In the genomic region with DNA sequence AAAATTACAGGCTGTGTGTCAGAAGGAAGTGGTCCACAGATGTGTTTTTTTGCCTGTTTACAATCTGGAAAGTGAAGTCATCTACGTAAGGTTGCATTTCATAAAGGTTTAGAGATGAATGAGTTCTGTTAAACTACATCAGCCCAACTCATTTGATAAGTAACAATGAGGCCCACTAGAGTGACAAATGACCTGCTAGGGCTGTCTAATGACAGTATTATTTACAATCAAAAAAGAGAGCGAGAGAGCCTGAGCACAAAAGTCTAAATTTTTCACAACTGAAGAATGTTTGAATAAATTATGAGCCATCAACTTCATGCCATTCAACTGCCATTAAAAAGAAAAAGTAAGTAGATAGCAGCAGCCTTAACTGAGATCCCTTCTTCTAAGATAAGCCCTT, we compare ENCODE assay signal across 22 cellular contexts.
DNase-seq lines count a peak whose midpoint lies in the region; ATAC-seq and TF ChIP-seq lines count a peak whose summit lies in the region.
"Had no signal": no experiment of that assay in that cellular context is flagged by ENCODE, and none has a peak within 500 bp of the region (broad histone marks: within the 10 kb centered on the region; RNA-seq: fewer than 3 reads in every experiment).

No MANE protein-coding gene starts in this region.

- POLR2A ChIA-PET in WTC11 (lab: Charles Lee) = no interaction called here

- H3K4me2 ChIP-seq in SU-DHL-6 (ENCODE audit: low read depth, low read length, poor library complexity, severe bottlenecking) = peak overlapping the region; percentile 52
- H3K4me2 ChIP-seq: A549 had no signal

- no peak overlapping the region for H3K27ac Mint-ChIP-seq in stimulated activated naive CD8-positive, alpha-beta T cell treated with anti-CD3 and anti-CD28 coated beads, Interleukin-15, amount 100 ng/mL, for 72 hours
- H3K27ac Mint-ChIP-seq in osteocyte (ENCODE audit: unreplicated experiment) (peak overlapping the region; percentile 7), WTC11 (no peak overlapping the region)
- H3K27ac Mint-ChIP-seq: B cell; CD4-positive, alpha-beta T cell had no signal

- H3F3A ChIP-seq in SU-DHL-6 (ENCODE audit: insufficient read depth) = peaks cover 65% of the 10 kb centered on the region

- H3K9me2 ChIP-seq in SU-DHL-6 (replicated peaks; ENCODE audit: insufficient read depth, low read length) = no peaks in the 10 kb centered on the region

- H3K27me3 Mint-ChIP-seq in stimulated activated naive CD8-positive, alpha-beta T cell treated with anti-CD3 and anti-CD28 coated beads, Interleukin-15, amount 100 ng/mL, for 72 hours = no peaks in the 10 kb centered on the region
- H3K27me3 Mint-ChIP-seq in osteocyte (ENCODE audit: unreplicated experiment) = no peaks in the 10 kb centered on the region
- no peaks in the 10 kb centered on the region; the same call in 1 of the 2 replicates for H3K27me3 Mint-ChIP-seq in WTC11 (ENCODE audit: low read depth)
- H3K27me3 Mint-ChIP-seq: B cell; CD4-positive, alpha-beta T cell had no signal

- H3K27ac ChIP-seq in SU-DHL-6 (ENCODE audit: low read depth, low read length) = peak overlapping the region; percentile 98
- H3K27ac ChIP-seq in coronary artery = no peak overlapping the region
- H3K27ac ChIP-seq: A549, HL-60 had no signal

- H2AFZ ChIP-seq in SU-DHL-6 (ENCODE audit: low read depth, low read length, severe bottlenecking) = peak overlapping the region; percentile 81

- TF ChIP-seq CTCF in SU-DHL-6 (IDR thresholded peaks at IDR 0.05; ENCODE audit: insufficient read depth, low read length, poor library complexity, severe bottlenecking) (no peak), osteocyte (IDR thresholded peaks at IDR 0.05) (no peak), coronary artery (IDR thresholded peaks at IDR 0.05) (no peak), WTC11 (IDR thresholded peaks at IDR 0.05) (no peak)

- H3K27me3 ChIP-seq in SU-DHL-6 (ENCODE audit: low read length) = no peaks in the 10 kb centered on the region

- H3K4me1 Mint-ChIP-seq in stimulated activated naive CD8-positive, alpha-beta T cell treated with anti-CD3 and anti-CD28 coated beads, Interleukin-15, amount 100 ng/mL, for 72 hours = peaks cover 47% of the 10 kb centered on the region
- H3K4me1 Mint-ChIP-seq in osteocyte (ENCODE audit: unreplicated experiment) = peaks cover 53% of the 10 kb centered on the region
- 0 out of 2 replicates have a peak, but pooled peaks cover 2% of the 10 kb centered on the region for H3K4me1 Mint-ChIP-seq in WTC11

- H3K36me3 Mint-ChIP-seq in osteocyte (ENCODE audit: unreplicated experiment) (no peaks in the 10 kb centered on the region), WTC11 (no peaks in the 10 kb centered on the region)

- ATAC-seq in stimulated activated naive CD8-positive, alpha-beta T cell treated with anti-CD3 and anti-CD28 coated beads, Interleukin-15, amount 100 ng/mL, for 72 hours = peak; percentile 22
- no peak for ATAC-seq in stimulated activated naive CD8-positive, alpha-beta T cell treated with anti-CD3 and anti-CD28 coated beads, Interleukin-15, Interleukin-2, amounts not matched to agents 100 U/mL and 50 U/mL, for 24 hours
- ATAC-seq in WTC11 = no peak
- ATAC-seq in HG02970 (IDR thresholded peaks at IDR 0.05; ENCODE audit: low FRiP score, unreplicated experiment) = no peak
- ATAC-seq: A549, HepG2, Right ventricle myocardium inferior had no signal

- H3K36me3 ChIP-seq in SU-DHL-6 (ENCODE audit: low read length) = no peaks in the 10 kb centered on the region

- peak overlapping the region; percentile 1 for H3K4me3 ChIP-seq in SU-DHL-6 (ENCODE audit: insufficient read depth, low read length, poor library complexity, severe bottlenecking)
- no peak overlapping the region for H3K4me3 ChIP-seq in coronary artery
- H3K4me3 ChIP-seq: A549 had no signal

- no peak for DNase-seq in stimulated activated naive CD8-positive, alpha-beta T cell treated with anti-CD3 and anti-CD28 coated beads, Interleukin-15, amount 100 ng/mL, for 72 hours
- DNase-seq in stimulated activated naive CD8-positive, alpha-beta T cell treated with anti-CD3 and anti-CD28 coated beads, Interleukin-15, Interleukin-2, amounts not matched to agents 100 U/mL and 50 U/mL, for 24 hours = no peak
- DNase-seq in osteocyte (ENCODE audit: extremely low spot score, unreplicated experiment) = no peak
- no peak for DNase-seq in coronary artery (ENCODE audit: low spot score)
- DNase-seq in WTC11 (ENCODE audit: low spot score) = no peak
- DNase-seq: CD4-positive, alpha-beta T cell; COR-L47; DMS79; KBM-7; NCI-H1092 treated with DMSO at 0.1 percent for 48 hours; NCI-H146; NCI-H2029; NCI-H226; NCI-H510A treated with DMSO at 0.1 percent for 48 hours; NCI-H748 treated with DMSO at 0.1 percent for 48 hours had no signal

- H3K9ac ChIP-seq in SU-DHL-6 (ENCODE audit: low read length) = peak overlapping the region; percentile 54

- CTCF ChIA-PET in WTC11 (lab: Charles Lee) = no interaction called here

- H3K4me3 Mint-ChIP-seq in stimulated activated naive CD8-positive, alpha-beta T cell treated with anti-CD3 and anti-CD28 coated beads, Interleukin-15, amount 100 ng/mL, for 72 hours = no peak overlapping the region
- H3K4me3 Mint-ChIP-seq in osteocyte (ENCODE audit: unreplicated experiment) = no peak overlapping the region
- H3K4me3 Mint-ChIP-seq in WTC11 = no peak overlapping the region
- H3K4me3 Mint-ChIP-seq: B cell; CD4-positive, alpha-beta T cell had no signal

- no peaks in the 10 kb centered on the region for H4K20me1 ChIP-seq in SU-DHL-6 (ENCODE audit: low read depth, low read length)

- H3K9me3 Mint-ChIP-seq in stimulated activated naive CD8-positive, alpha-beta T cell treated with anti-CD3 and anti-CD28 coated beads, Interleukin-15, amount 100 ng/mL, for 72 hours = no peaks in the 10 kb centered on the region
- H3K9me3 Mint-ChIP-seq in osteocyte (ENCODE audit: unreplicated experiment) = no peaks in the 10 kb centered on the region
- no peaks in the 10 kb centered on the region for H3K9me3 Mint-ChIP-seq in WTC11
- H3K9me3 Mint-ChIP-seq: CD4-positive, alpha-beta T cell had no signal

- no peaks in the 10 kb centered on the region for H3K79me2 ChIP-seq in SU-DHL-6 (ENCODE audit: insufficient read depth, low read length)

- no peaks in the 10 kb centered on the region for H3K9me3 ChIP-seq in SU-DHL-6 (ENCODE audit: insufficient read depth, low read length)
- H3K9me3 ChIP-seq: A549 had no signal

TF ChIP-seq in WTC11, 78 proteins besides CTCF, POLR2A, EP300 and RAD21 (continues in another document):
- TF ChIP-seq EMX1 (CRISPR knock-in tag; IDR thresholded peaks at IDR 0.05) = no peak
- no peak for TF ChIP-seq STAT6 (CRISPR knock-in tag; conservative IDR thresholded peaks at IDR 0.05; ENCODE audit: low read depth)
- no peak for TF ChIP-seq MXD4 (CRISPR knock-in tag; IDR thresholded peaks at IDR 0.05; ENCODE audit: borderline replicate concordance)
- no peak for TF ChIP-seq SOX15 (CRISPR knock-in tag; IDR thresholded peaks at IDR 0.05)
- TF ChIP-seq HMGXB4 (CRISPR knock-in tag; IDR thresholded peaks at IDR 0.05) = no peak
- no peak for TF ChIP-seq ATF2 (CRISPR knock-in tag; IDR thresholded peaks at IDR 0.05; ENCODE audit: borderline replicate concordance, low read depth)
- no peak for TF ChIP-seq CREM (CRISPR knock-in tag; IDR thresholded peaks at IDR 0.05)
- TF ChIP-seq JAZF1 (CRISPR knock-in tag; IDR thresholded peaks at IDR 0.05) = no peak
